3 cellular contexts compared by ENCODE assay signal in the genomic region with DNA sequence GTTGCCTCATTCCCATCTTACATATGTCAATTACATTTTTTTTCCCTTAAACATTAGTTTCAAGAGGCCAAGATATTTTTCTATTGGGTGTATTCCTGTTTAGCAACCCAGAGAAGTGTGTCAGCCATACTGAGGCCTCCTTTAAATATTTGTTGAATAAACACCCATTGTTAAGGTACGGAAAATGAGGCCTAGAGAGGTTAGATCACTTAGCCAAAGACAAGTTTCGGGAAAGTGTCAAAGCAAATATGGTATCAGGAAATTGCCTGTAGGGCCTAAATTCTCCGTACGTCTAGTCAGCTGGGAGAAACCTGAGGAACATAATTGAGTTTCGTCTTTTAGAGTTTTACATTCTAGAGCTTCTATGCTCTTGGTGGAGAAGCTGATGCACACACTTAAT.
"Had no signal": no experiment of that assay in that cellular context is flagged by ENCODE, and none has a peak within 500 bp of the region (broad histone marks: within the 10 kb centered on the region; RNA-seq: fewer than 3 reads in every experiment).

No MANE protein-coding gene starts in this region.

- H3K4me3 ChIP-seq: GM12878 had no signal

- DNase-seq: GDM1, GF-D8 had no signal

- ATAC-seq: GM12878 had no signal
